Comparison of ENCODE assay signal across 2 cellular contexts in genomic region chr1:207813946-207814345, GRCh38.
TF ChIP-seq lines count a peak whose summit lies in the region.

No MANE protein-coding gene starts in this region.

TF ChIP-seq in liver, 16 proteins besides CTCF, POLR2A, EP300 and RAD21 (continued from another document):
- TF ChIP-seq REST (IDR thresholded peaks at IDR 0.05) (no peak), ATF3 (IDR thresholded peaks at IDR 0.05) (no peak), TAF1 (conservative IDR thresholded peaks at IDR 0.05) (no peak), RXRA (IDR thresholded peaks at IDR 0.05) (peak in 1 of 2 donors; percentile 38), HNF4G (IDR thresholded peaks at IDR 0.05) (no peak), YY1 (IDR thresholded peaks at IDR 0.05) (no peak), EGR1 (IDR thresholded peaks at IDR 0.05; ENCODE audit: low read depth in 2 of 2) (no peak), GABPA (IDR thresholded peaks at IDR 0.05 in 1 of 2, conservative IDR thresholded peaks at IDR 0.05 in 1 of 2) (no peak), NR2F2 (IDR thresholded peaks at IDR 0.05) (peak; percentile 57)

TF ChIP-seq in HepG2, 621 proteins besides CTCF, POLR2A, EP300 and RAD21:
- TF ChIP-seq KIAA2018 (CRISPR knock-in tag; IDR thresholded peaks at IDR 0.05; ENCODE audit: borderline replicate concordance) (no peak), IRF1 (CRISPR knock-in tag; IDR thresholded peaks at IDR 0.05; ENCODE audit: low read depth) (no peak), TGIF2 (CRISPR knock-in tag; IDR thresholded peaks at IDR 0.05) (no peak), HMGXB3 (CRISPR knock-in tag; IDR thresholded peaks at IDR 0.05; ENCODE audit: borderline replicate concordance) (no peak), ZNF773 (CRISPR knock-in tag; IDR thresholded peaks at IDR 0.05; ENCODE audit: borderline replicate concordance) (no peak), ASH2L (IDR thresholded peaks at IDR 0.05; ENCODE audit: insufficient read length, low read depth, low read length) (no peak), SPEN (CRISPR knock-in tag; IDR thresholded peaks at IDR 0.05; ENCODE audit: low read depth) (no peak), PCBP1 (IDR thresholded peaks at IDR 0.05; ENCODE audit: borderline replicate concordance, low read depth, low read length) (no peak), ZNF292 (CRISPR knock-in tag; IDR thresholded peaks at IDR 0.05; ENCODE audit: borderline replicate concordance, low read depth) (no peak), HOXA5 (CRISPR knock-in tag; IDR thresholded peaks at IDR 0.05) (no peak), SMARCC2 (IDR thresholded peaks at IDR 0.05) (no peak), MYPOP (CRISPR knock-in tag; IDR thresholded peaks at IDR 0.05) (no peak), MZF1 (CRISPR knock-in tag; IDR thresholded peaks at IDR 0.05; ENCODE audit: borderline replicate concordance) (no peak), TAF1 (CRISPR knock-in tag; IDR thresholded peaks at IDR 0.05) (no peak), ERF (CRISPR knock-in tag; IDR thresholded peaks at IDR 0.05) (no peak), ZNF232 (CRISPR knock-in tag; IDR thresholded peaks at IDR 0.05; ENCODE audit: borderline replicate concordance) (no peak), JUND (CRISPR knock-in tag; IDR thresholded peaks at IDR 0.05) (no peak)
